ENCODE assay signal across 25 cellular contexts in genomic region chr6:10330515-10330914, GRCh38.
A peak's percentile ranks its signal among the peaks of the same experiment; 100 is the strongest.
DNase-seq lines count a peak whose midpoint lies in the region; ATAC-seq, FAIRE-seq and TF ChIP-seq lines count a peak whose summit lies in the region.
"Had no signal": no experiment of that assay in that cellular context is flagged by ENCODE, and none has a peak within 500 bp of the region (broad histone marks: within the 10 kb centered on the region; RNA-seq: fewer than 3 reads in every experiment).

No MANE protein-coding gene starts in this region.

- no peaks in the 10 kb centered on the region for H3K9me3 Mint-ChIP-seq in H9
- peaks cover 0 to 3% (median 0%) of the 10 kb centered on the region in 8 donors for H3K9me3 Mint-ChIP-seq in CD4-positive, alpha-beta memory T cell
- H3K9me3 Mint-ChIP-seq: CD8-positive, alpha-beta T cell had no signal

- H3K27me3 ChIP-seq in H9 (ENCODE audit: insufficient read depth, low read length) = no peaks in the 10 kb centered on the region
- H3K27me3 ChIP-seq in bronchial epithelial cell (ENCODE audit: control insufficient read depth, insufficient read depth, low read length) = no peaks in the 10 kb centered on the region
- H3K27me3 ChIP-seq in foreskin keratinocyte = no peaks in the 10 kb centered on the region
- H3K27me3 ChIP-seq in CD4-positive, alpha-beta memory T cell (ENCODE audit: insufficient read depth, low read length) = no peaks in the 10 kb centered on the region
- H3K27me3 ChIP-seq: BE2C, BLaER1 had no signal

- no peak overlapping the region for H2BK120ac ChIP-seq in H9 (ENCODE audit: low read depth, low read length, poor library complexity, severe bottlenecking)

- H3K18ac ChIP-seq in H9 (ENCODE audit: insufficient read length, low read depth, low read length) = no peak overlapping the region

- no peak overlapping the region for H4K91ac ChIP-seq in H9 (ENCODE audit: insufficient read length, low read depth, low read length)

- H3K27ac Mint-ChIP-seq in H9 = no peak overlapping the region
- H3K27ac Mint-ChIP-seq in CD4-positive, alpha-beta memory T cell = no peak overlapping the region
- H3K27ac Mint-ChIP-seq: CD14-positive monocyte; CD4-positive, CD25-positive, alpha-beta regulatory T cell; CD8-positive, alpha-beta T cell had no signal

- H4K8ac ChIP-seq in H9 (replicated peaks; ENCODE audit: insufficient read length, low read depth, low read length) = no peak overlapping the region

- H3K4me1 Mint-ChIP-seq in H9 = peaks cover 0 to 2% of the 10 kb centered on the region in 2 experiments; a peak in 1 of 4 replicates
- H3K4me1 Mint-ChIP-seq in CD4-positive, alpha-beta memory T cell = no peaks in the 10 kb centered on the region
- H3K4me1 Mint-ChIP-seq: CD14-positive monocyte; CD4-positive, CD25-positive, alpha-beta regulatory T cell had no signal

- no peak overlapping the region for H3K4me2 ChIP-seq in H9 (ENCODE audit: insufficient read depth, insufficient read length, low read length)
- H3K4me2 ChIP-seq: BLaER1 had no signal

- no peak overlapping the region for H3K9ac ChIP-seq in H9 (ENCODE audit: extremely low read depth, insufficient read length, low read length)
- H3K9ac ChIP-seq: BLaER1 had no signal

- H3K36me3 ChIP-seq in bronchial epithelial cell (ENCODE audit: control insufficient read depth, insufficient read depth, low read length) = no peaks in the 10 kb centered on the region
- H3K36me3 ChIP-seq in CD4-positive, alpha-beta memory T cell (ENCODE audit: insufficient read depth, low read length) = no peaks in the 10 kb centered on the region
- H3K36me3 ChIP-seq: BE2C, BLaER1 had no signal

- H4K5ac ChIP-seq in H9 (ENCODE audit: insufficient read length, low read depth, low read length) = no peak overlapping the region

- H4K20me1 ChIP-seq in H9 (ENCODE audit: control insufficient read depth, insufficient read depth, insufficient read length) = no peaks in the 10 kb centered on the region
- H4K20me1 ChIP-seq: BLaER1 had no signal

- no peak overlapping the region for H3K56ac ChIP-seq in H9 (ENCODE audit: insufficient read length, low read depth, low read length)

- FAIRE-seq in bronchial epithelial cell (lab: Jason Lieb, UNC) = no peak
- FAIRE-seq: A204.1, D721Med, G401.6, GM12891, GM18507 had no signal

- H3K4me3 ChIP-seq in bronchial epithelial cell (ENCODE audit: low read depth, low read length) = no peak overlapping the region
- no peak overlapping the region for H3K4me3 ChIP-seq in epithelial cell of esophagus (ENCODE audit: low read length)
- no peak overlapping the region for H3K4me3 ChIP-seq in CD4-positive, alpha-beta memory T cell (ENCODE audit: low read length in 2 of 2)
- H3K4me3 ChIP-seq: BLaER1 had no signal

- H3K4me3 Mint-ChIP-seq in H9 = no peak overlapping the region
- no peak overlapping the region for H3K4me3 Mint-ChIP-seq in CD4-positive, alpha-beta memory T cell
- H3K4me3 Mint-ChIP-seq: CD14-positive monocyte; CD4-positive, CD25-positive, alpha-beta regulatory T cell; CD8-positive, alpha-beta T cell had no signal

- TF ChIP-seq CTCF in H9 (conservative IDR thresholded peaks at IDR 0.05) (0 out of 3 replicates have a peak, but pooled peaks have one; percentile 21), bronchial epithelial cell (IDR thresholded peaks at IDR 0.05; ENCODE audit: insufficient read depth, low read length, severe bottlenecking) (no peak), epithelial cell of esophagus (IDR thresholded peaks at IDR 0.05; ENCODE audit: insufficient read depth, low read depth, low read length, missing control alignments) (no peak), foreskin keratinocyte (conservative IDR thresholded peaks at IDR 0.05) (peak; percentile 39)

- no peak overlapping the region for H2BK15ac ChIP-seq in H9 (ENCODE audit: low read depth, low read length)

- no peaks in the 10 kb centered on the region for H3K36me3 Mint-ChIP-seq in H9 (ENCODE audit: insufficient read depth in 1 of 3, low read depth in 3 of 3)
- H3K36me3 Mint-ChIP-seq in CD4-positive, alpha-beta memory T cell = no peaks in the 10 kb centered on the region
- H3K36me3 Mint-ChIP-seq: CD14-positive monocyte; CD4-positive, CD25-positive, alpha-beta regulatory T cell; CD8-positive, alpha-beta T cell had no signal

- no peaks in the 10 kb centered on the region; the same call in 1 of the 2 replicates for H3K4me1 ChIP-seq in H9 (ENCODE audit: insufficient read depth, low read length)
- no peaks in the 10 kb centered on the region for H3K4me1 ChIP-seq in foreskin keratinocyte
- no peaks in the 10 kb centered on the region for H3K4me1 ChIP-seq in CD4-positive, alpha-beta memory T cell (ENCODE audit: insufficient read depth, low read length)
- H3K4me1 ChIP-seq: BE2C had no signal

- no peak overlapping the region for H2AFZ ChIP-seq in H9 (ENCODE audit: low read length)

- ATAC-seq in foreskin keratinocyte = peak; percentile 60
- ATAC-seq: CD8-positive, alpha-beta T cell had no signal

- H2BK20ac ChIP-seq in H9 (ENCODE audit: low read depth, low read length, poor library complexity, severe bottlenecking) = no peak overlapping the region

- H3K27ac ChIP-seq in H9 (ENCODE audit: insufficient read length, low read depth, low read length) (no peak overlapping the region), foreskin keratinocyte (no peak overlapping the region)
- no peak overlapping the region for H3K27ac ChIP-seq in CD4-positive, alpha-beta memory T cell (ENCODE audit: low read depth, low read length)
- H3K27ac ChIP-seq: BLaER1 had no signal

- H3K79me1 ChIP-seq in H9 (ENCODE audit: insufficient read depth, low read depth, low read length, poor library complexity, severe bottlenecking) = no peaks in the 10 kb centered on the region

- no peak overlapping the region for H3K14ac ChIP-seq in H9 (ENCODE audit: insufficient read depth, low read length)

- H3K23ac ChIP-seq in H9 (ENCODE audit: insufficient read length, low read depth, low read length) = no peak overlapping the region

- intact Hi-C loops in CD4-positive, alpha-beta memory T cell (cut with micrococcal nuclease) = no loop called here

- CTCF ChIA-PET in CD4-positive, alpha-beta memory T cell (lab: Charles Lee; ENCODE audit: partially characterized antibody) = no interaction called here

- WGBS in H9 (ENCODE audit: extremely low coverage, insufficient read length, low lambda C conversion rate) = no CpG with 5 or more reads among the region's 2 CpGs

- POLR2A ChIA-PET in CD4-positive, alpha-beta memory T cell (lab: Charles Lee; ENCODE audit: partially characterized antibody) = no interaction called here

- H3K79me2 ChIP-seq in H9 (ENCODE audit: insufficient read depth, low read length) = no peaks in the 10 kb centered on the region

- no peak for DNase-seq in H9
- peak; percentile 19 for DNase-seq in bronchial epithelial cell (ENCODE audit: low read depth)
- DNase-seq in epithelial cell of esophagus (ENCODE audit: low read depth) = peak; percentile 31
- no peak for DNase-seq in foreskin keratinocyte
- no peak for DNase-seq in activated CD4-positive, CD25-positive, alpha-beta regulatory T cell treated with anti-CD3 and anti-CD28 coated beads, Interleukin-2, amount 50 U/mL, for 72 hours
- no peak for DNase-seq in CD4-positive, alpha-beta memory T cell
- DNase-seq in NCI-H1417 (lab: John Stamatoyannopoulos, UW) = no peak
- no peak for DNase-seq in iPS-NIHi11 (ENCODE audit: low spot score)
- DNase-seq: 8988T; ACHN; BE2C; C1 segment of cervical spinal cord; Caco-2; Calu3; CD4-positive, CD25-positive, alpha-beta regulatory T cell; CD8-positive, alpha-beta T cell; DMS79 treated with DMSO at 0.1 percent for 48 hours; GF-D8 had no signal

- no peak overlapping the region for H3T11ph ChIP-seq in H9 (ENCODE audit: low read length)

- no peaks in the 10 kb centered on the region for H3K23me2 ChIP-seq in H9 (ENCODE audit: insufficient read length, low read depth, low read length, poor library complexity, severe bottlenecking)

- H3K9me3 ChIP-seq in H9 (ENCODE audit: control insufficient read depth, low read depth, low read length) = no peaks in the 10 kb centered on the region
- no peaks in the 10 kb centered on the region for H3K9me3 ChIP-seq in CD4-positive, alpha-beta memory T cell (ENCODE audit: control insufficient read depth in 1 of 2, low read length in 2 of 2)
- H3K9me3 ChIP-seq: BE2C, BLaER1, Caco-2 had no signal

- no peak overlapping the region for H2BK12ac ChIP-seq in H9 (ENCODE audit: insufficient read length, low read depth, low read length)

- H3K27me3 Mint-ChIP-seq in H9 (ENCODE audit: low read depth) = no peaks in the 10 kb centered on the region
- peaks cover 0 to 4% of the 10 kb centered on the region in 2 donors for H3K27me3 Mint-ChIP-seq in CD4-positive, alpha-beta memory T cell
- H3K27me3 Mint-ChIP-seq: CD4-positive, CD25-positive, alpha-beta regulatory T cell had no signal

- no peak overlapping the region for H2BK5ac ChIP-seq in H9 (ENCODE audit: insufficient read length, low read length)

- no peak overlapping the region for H3K4ac ChIP-seq in H9 (ENCODE audit: low read depth, low read length)

- H2AK5ac ChIP-seq in H9 (ENCODE audit: insufficient read length, low read length) = no peak overlapping the region

Comparison
In these comparisons a context has a peak if more than half of its experiments do, and no peak if none do; other contexts are left out.
1. DNase-seq: peak in bronchial epithelial cell (single experiment) and epithelial cell of esophagus (single experiment); none in H9 (single experiment), foreskin keratinocyte (0 of 2), activated CD4-positive, CD25-positive, alpha-beta regulatory T cell treated with anti-CD3 and anti-CD28 coated beads, Interleukin-2, amount 50 U/mL, for 72 hours (single experiment), CD4-positive, alpha-beta memory T cell (0 of 5), NCI-H1417 (0 of 3) and iPS-NIHi11 (single experiment).
2. CTCF ChIP-seq: peak in H9 (single experiment) and foreskin keratinocyte (single experiment); none in bronchial epithelial cell (single experiment) and epithelial cell of esophagus (single experiment).